Comparison of ENCODE assay signal across 12 cellular contexts in genomic region chr7:150373049-150373801, GRCh38. TPM values are rescaled to one million over a fixed set of nuclear protein-coding genes. Genes with fewer than 3 reads are reported as not detected.
DNase-seq lines count a peak whose midpoint lies in the region; ATAC-seq, FAIRE-seq and TF ChIP-seq lines count a peak whose summit lies in the region.
"Had no signal": no experiment of that assay in that cellular context is flagged by ENCODE, and none has a peak within 500 bp of the region (broad histone marks: within the 10 kb centered on the region; RNA-seq: fewer than 3 reads in every experiment).

No MANE protein-coding gene starts in this region.

- no peaks in the 10 kb centered on the region for H3K9me3 ChIP-seq in cardiac muscle cell (ENCODE audit: low read depth)
- no peaks in the 10 kb centered on the region for H3K9me3 ChIP-seq in adrenal gland (replicated peaks in 1 of 3)

- TF ChIP-seq CTCF in cardiac muscle cell (IDR thresholded peaks at IDR 0.05; ENCODE audit: low read depth, low read length) (no peak), adrenal gland (IDR thresholded peaks at IDR 0.05) (no peak)

- no peak for FAIRE-seq in H54 (lab: Jason Lieb, UNC)

- 48 to 78% (median 63%) methylated on average over 12 to 21 of the region's 21 CpGs for WGBS in adrenal gland, 4 donors

- DNase-seq in cardiac muscle cell (ENCODE audit: low read depth in 1 of 2, low spot score in 1 of 2) (peak in 1 of 2 donors; percentile 82), left cardiac atrium (no peak), adrenal gland (peak in 3 of 7 donors; percentile 42 to 75 (median 46)), mesenteric fat pad (ENCODE audit: low spot score) (peak; percentile 72), ureter (ENCODE audit: low spot score) (peak; percentile 77), NCI-H2227 (lab: John Stamatoyannopoulos, UW; ENCODE audit: unreplicated experiment) (no peak), H54 (ENCODE audit: insufficient read length, low spot score) (no peak)
- DNase-seq: activated CD4-positive, alpha-beta T cell treated with anti-CD3 and anti-CD28 coated beads for 4 hours; caudate nucleus; CD8-positive, alpha-beta memory T cell; Karpas-422 had no signal

- H3K27me3 ChIP-seq in cardiac muscle cell (no peaks in the 10 kb centered on the region), adrenal gland (no peaks in the 10 kb centered on the region)

- intact Hi-C loops in left cardiac atrium (cut with DNase I) = no loop called here
- intact Hi-C loops in adrenal gland (cut with DNase I) = loop anchor here in 1 of 2 donors (5.0 kb wide), 1 partner anchor 36 kb away; no protein-coding TSS in a partner anchor

- H3K4me1 ChIP-seq in cardiac muscle cell (ENCODE audit: low read depth) = peaks cover 44% of the 10 kb centered on the region
- peaks cover 17 to 39% of the 10 kb centered on the region in 2 donors for H3K4me1 ChIP-seq in adrenal gland (replicated peaks in 1 of 2)

- ATAC-seq in left cardiac atrium = no peak
- no peak for ATAC-seq in GM19035 (IDR thresholded peaks at IDR 0.05; ENCODE audit: unreplicated experiment)

- H3K27ac ChIP-seq in cardiac muscle cell (peak overlapping the region; percentile 92), adrenal gland (peak overlapping the region in 3 of 5 donors; percentile 23 to 56 (median 30))

- no peak overlapping the region for H3K4me3 ChIP-seq in cardiac muscle cell
- no peak overlapping the region for H3K4me3 ChIP-seq in adrenal gland

- H3K36me3 ChIP-seq in cardiac muscle cell (peaks cover 16% of the 10 kb centered on the region), adrenal gland (replicated peaks in 1 of 2) (peaks cover 0 to 41% of the 10 kb centered on the region in 2 donors)

- no peak for TF ChIP-seq POLR2A in adrenal gland (IDR thresholded peaks at IDR 0.05)
- TF ChIP-seq POLR2A in H54 (IDR thresholded peaks at IDR 0.05; ENCODE audit: low read depth, low read length) = no peak

RNA-seq across cellular contexts. Expression of gene REPIN1, which starts 4.6 kb away (rescaled TPM):
- total RNA-seq in cardiac muscle cell (222 and 270 TPM in 2 replicates), left cardiac atrium (100 to 1,000 TPM; 100 to 108 TPM), adrenal gland (100 to 1,000 TPM; 153 to 294 (median 214) TPM), mesenteric fat pad (82.1 TPM), ureter (117 TPM)
- polyA plus RNA-seq in cardiac muscle cell (185 and 224 TPM in 2 replicates), adrenal gland (100 to 1,000 TPM in 1 of 3 donors, 10 to 100 TPM in 2; 69.0 to 140 (median 95.8) TPM)

RNA-seq across cellular contexts. Expression of gene ZNF775, which starts 5.9 kb away (rescaled TPM):
- total RNA-seq in cardiac muscle cell (31.7 and 34.3 TPM in 2 replicates), left cardiac atrium (1 to 10 TPM; 3.8 to 4.2 TPM), adrenal gland (10 to 100 TPM in 1 of 8 donors, 1 to 10 TPM in 7; 3.2 to 13.9 (median 7.5) TPM), mesenteric fat pad (1.6 TPM), ureter (3.6 TPM)
- polyA plus RNA-seq in cardiac muscle cell (29.7 and 40.1 TPM in 2 replicates), adrenal gland (1 to 10 TPM in 2 of 3 donors, under 1 TPM in 1; 0.26 to 6.0 (median 3.0) TPM)

RNA-seq across cellular contexts. Expression of gene RARRES2, which starts 31.8 kb away (rescaled TPM):
- total RNA-seq in cardiac muscle cell (4.2 and 5.5 TPM in 2 replicates), left cardiac atrium (100 to 1,000 TPM in 1 of 2 donors, 10 to 100 TPM in 1; 86.4 to 178 TPM), adrenal gland (1,000 to 10,000 TPM; 1,813 to 6,437 (median 3,715) TPM), mesenteric fat pad (210 TPM), ureter (91.0 TPM)
- polyA plus RNA-seq in cardiac muscle cell (5.7 and 8.3 TPM in 2 replicates), adrenal gland (1,000 to 10,000 TPM in 2 of 3 donors, 100 to 1,000 TPM in 1; 590 to 7,984 (median 3,445) TPM)
- total RNA-seq: CD8-positive, alpha-beta memory T cell had no signal
- polyA plus RNA-seq: CD8-positive, alpha-beta memory T cell had no signal

RNA-seq across cellular contexts. Expression of gene ACTR3C, which starts 49.9 kb away (rescaled TPM):
- 1.5 and 4.8 TPM in 2 replicates for total RNA-seq in cardiac muscle cell
- 2.2 and 2.4 TPM in 2 replicates for polyA plus RNA-seq in cardiac muscle cell
- 1 to 10 TPM; 3.7 to 4.9 TPM for total RNA-seq in left cardiac atrium
- 10 to 100 TPM; 17.9 to 50.0 (median 37.1) TPM for total RNA-seq in adrenal gland
- polyA plus RNA-seq in adrenal gland = 10 to 100 TPM in 2 of 3 donors, 1 to 10 TPM in 1; 6.6 to 16.9 (median 10.7) TPM
- 2.6 TPM for total RNA-seq in mesenteric fat pad
- total RNA-seq in ureter = 18.2 TPM

RNA-seq across cellular contexts. Expression of gene LRRC61, which starts 50.1 kb away (rescaled TPM):
- total RNA-seq in cardiac muscle cell = 34.0 and 34.5 TPM in 2 replicates
- 30.0 and 31.4 TPM in 2 replicates for polyA plus RNA-seq in cardiac muscle cell
- total RNA-seq in left cardiac atrium = 1 to 10 TPM; 4.3 to 5.7 TPM
- 1,000 to 10,000 TPM in 1 of 8 donors, 100 to 1,000 TPM in 6, 10 to 100 TPM in 1; 83.0 to 1,435 (median 309) TPM for total RNA-seq in adrenal gland
- polyA plus RNA-seq in adrenal gland = 10 to 100 TPM in 2 of 3 donors, 1 to 10 TPM in 1; 8.6 to 34.5 (median 33.6) TPM
- total RNA-seq in mesenteric fat pad = 3.9 TPM
- 14.1 TPM for total RNA-seq in ureter

Comparison
In these comparisons a context has a peak if more than half of its experiments do, and no peak if none do; other contexts are left out.
1. RNA of gene RARRES2, which starts 31.8 kb away (total RNA-seq): 1,813 to 6,437 TPM in adrenal gland, 210 TPM in mesenteric fat pad (single experiment), 86.4 to 178 TPM in left cardiac atrium and 91.0 TPM in ureter (single experiment); 4.2 to 5.5 TPM in cardiac muscle cell; every median in the first group is over 10 times any median in the second.
2. DNase-seq: peak in mesenteric fat pad (single experiment) and ureter (single experiment); none in left cardiac atrium (single experiment), NCI-H2227 (single experiment) and H54 (single experiment).